In genomic region chr12:52692253-52692652, GRCh38 we compare ENCODE assay signal across 20 cellular contexts. TPM values are rescaled to one million over a fixed set of nuclear protein-coding genes. Genes with fewer than 3 reads are reported as not detected.
A peak's percentile ranks its signal among the peaks of the same experiment; 100 is the strongest.
DNase-seq lines count a peak whose midpoint lies in the region; ATAC-seq, FAIRE-seq and TF ChIP-seq lines count a peak whose summit lies in the region.
"Had no signal": no experiment of that assay in that cellular context is flagged by ENCODE, and none has a peak within 500 bp of the region (broad histone marks: within the 10 kb centered on the region; RNA-seq: fewer than 3 reads in every experiment).

No MANE protein-coding gene starts in this region.

- H3K27me3 ChIP-seq in HepG2 (ENCODE audit: control insufficient read depth in 1 of 2, insufficient read depth in 2 of 2, low read length in 2 of 2) (peaks cover 5 to 45% of the 10 kb centered on the region in 2 experiments; a peak in 3 of 5 replicates), right lobe of liver (no peaks in the 10 kb centered on the region), stomach (peaks cover 0 to 87% (median 52%) of the 10 kb centered on the region in 3 donors)

- peaks cover 7% of the 10 kb centered on the region for H3K4me1 Mint-ChIP-seq in endothelial cell (ENCODE audit: unreplicated experiment)
- H3K4me1 Mint-ChIP-seq in activated CD4-positive, alpha-beta memory T cell treated with anti-CD3 and anti-CD28 coated beads, Interleukin-2, amount 10 ng/mL, durations not matched to agents 7 days and 5 days = peaks cover 11% of the 10 kb centered on the region

- in situ Hi-C loops in HepG2 (cut with HindIII; ENCODE audit: extremely low pct_ligation_motif_present, low pct_unique_long_range_greater_than_20kb) = loop anchor here (25.0 kb wide), 1 partner anchor 295 kb away; no protein-coding TSS in a partner anchor

- no peak overlapping the region for H3K4me3 Mint-ChIP-seq in endothelial cell (ENCODE audit: unreplicated experiment)
- no peak overlapping the region for H3K4me3 Mint-ChIP-seq in activated CD4-positive, alpha-beta memory T cell treated with anti-CD3 and anti-CD28 coated beads, Interleukin-2, amount 10 ng/mL, durations not matched to agents 7 days and 5 days

- POLR2A ChIA-PET in HepG2 (lab: Yijun Ruan, JAX) = no interaction called here
- POLR2A ChIA-PET in activated CD4-positive, alpha-beta memory T cell treated with anti-CD3 and anti-CD28 coated beads, Interleukin-2, amount 10 ng/mL, durations not matched to agents 7 days and 5 days (lab: Charles Lee) = interaction anchor here (1.4 kb wide), 1 partner anchor 11 kb away, joined by 4 read pairs; the partner anchor contains the start of gene KRT1

- H3K4me3 ChIP-seq in HepG2 (replicated peaks in 1 of 3; ENCODE audit: insufficient read depth in 1 of 3, low read depth in 2 of 3, low read length in 3 of 3) (no peak overlapping the region), right lobe of liver (no peak overlapping the region), stomach (no peak overlapping the region)
- H3K4me3 ChIP-seq: gastroesophageal sphincter, upper lobe of left lung had no signal

- intact Hi-C loops in HepG2 (cut with micrococcal nuclease; ENCODE audit: unreplicated experiment) = no loop called here
- intact Hi-C loops in right lobe of liver (cut with DNase I) = no loop called here
- intact Hi-C loops in stomach (cut with DNase I; ENCODE audit: low total_unique reads) = no loop called here

- BruUV-seq in HepG2 (replicated peaks; lab: Mats Ljungman, UMichigan) = no TSS peak

- H3K27ac Mint-ChIP-seq in endothelial cell (ENCODE audit: unreplicated experiment) = no peak overlapping the region
- H3K27ac Mint-ChIP-seq in activated CD4-positive, alpha-beta memory T cell treated with anti-CD3 and anti-CD28 coated beads, Interleukin-2, amount 10 ng/mL, durations not matched to agents 7 days and 5 days = no peak overlapping the region

- H4K20me1 ChIP-seq in HepG2 (ENCODE audit: insufficient read depth, low read length) = no peaks in the 10 kb centered on the region

- no peak overlapping the region for H2AFZ ChIP-seq in HepG2 (ENCODE audit: low read length)

- H3K27ac ChIP-seq in HepG2 (ENCODE audit: extremely low read length, insufficient read depth, low read length) = no peak overlapping the region
- no peak overlapping the region for H3K27ac ChIP-seq in right lobe of liver
- no peak overlapping the region for H3K27ac ChIP-seq in stomach
- H3K27ac ChIP-seq: gastroesophageal sphincter, upper lobe of left lung had no signal

- CTCF ChIA-PET in HepG2 (lab: Yijun Ruan, JAX; ENCODE audit: low intra/inter-chr PET ratio, low total read pairs) = interaction anchor here (0.7 to 1.0 kb wide), 2 partner anchors 179 to 289 kb away, joined by 3 to 5 read pairs; no protein-coding TSS in a partner anchor
- CTCF ChIA-PET in activated CD4-positive, alpha-beta memory T cell treated with anti-CD3 and anti-CD28 coated beads, Interleukin-2, amount 10 ng/mL, durations not matched to agents 7 days and 5 days (lab: Charles Lee) = no interaction called here

- WGBS in HepG2 (ENCODE audit: low lambda C conversion rate) = no CpG with 5 or more reads among the region's 8 CpGs
- WGBS in right lobe of liver (ENCODE audit: insufficient coverage, low coverage, low lambda C conversion rate, missing lambda C conversion rate) = no CpG with 5 or more reads among the region's 8 CpGs
- 47 to 79% (median 53%) methylated on average over 4 to 8 of the region's 8 CpGs for WGBS in stomach, 5 donors

- TF ChIP-seq EP300 in HepG2 (IDR thresholded peaks at IDR 0.05; ENCODE audit: low read depth in 2 of 2, low read length in 2 of 2) (no peak), HepG2 (CRISPR knock-in tag; IDR thresholded peaks at IDR 0.05; ENCODE audit: borderline replicate concordance) (no peak), stomach (IDR thresholded peaks at IDR 0.05) (no peak)

- H3K36me3 ChIP-seq in HepG2 (replicated peaks in 1 of 2; ENCODE audit: control insufficient read depth in 1 of 2, insufficient read depth in 2 of 2, low read length in 2 of 2) (no peaks in the 10 kb centered on the region), right lobe of liver (no peaks in the 10 kb centered on the region), stomach (no peaks in the 10 kb centered on the region)
- H3K36me3 ChIP-seq: gastroesophageal sphincter, upper lobe of left lung had no signal

- no peak for TF ChIP-seq RAD21 in HepG2 (CRISPR knock-in tag; IDR thresholded peaks at IDR 0.05)

- peak; percentile 74 for TF ChIP-seq CTCF in HepG2 (CRISPR knock-in tag; IDR thresholded peaks at IDR 0.05)
- no peak for TF ChIP-seq CTCF in right lobe of liver (IDR thresholded peaks at IDR 0.05)
- no peak for TF ChIP-seq CTCF in endothelial cell (IDR thresholded peaks at IDR 0.05; ENCODE audit: unreplicated experiment)
- TF ChIP-seq CTCF in stomach (IDR thresholded peaks at IDR 0.05) = no peak

- H3K4me1 ChIP-seq in HepG2 (ENCODE audit: insufficient read depth, low read length) (no peaks in the 10 kb centered on the region), right lobe of liver (peaks cover 0 to 4% (median 0%) of the 10 kb centered on the region in 4 donors), stomach (peaks cover 7 to 19% (median 14%) of the 10 kb centered on the region in 4 donors)

- TF ChIP-seq POLR2A in HepG2 (IDR thresholded peaks at IDR 0.05; ENCODE audit: insufficient read depth in 1 of 2, low read depth in 2 of 2, low read length in 2 of 2) = no peak
- TF ChIP-seq POLR2A in right lobe of liver (IDR thresholded peaks at IDR 0.05) = no peak
- no peak for TF ChIP-seq POLR2A in stomach (IDR thresholded peaks at IDR 0.05)

- ATAC-seq in HepG2 (peak; percentile 94), right lobe of liver (no peak), HG02678 (IDR thresholded peaks at IDR 0.05; ENCODE audit: unreplicated experiment) (no peak), GM18498 (IDR thresholded peaks at IDR 0.05; ENCODE audit: unreplicated experiment) (no peak)
- ATAC-seq: gastroesophageal sphincter had no signal

- H3K9me3 Mint-ChIP-seq in endothelial cell (ENCODE audit: unreplicated experiment) = no peaks in the 10 kb centered on the region
- no peaks in the 10 kb centered on the region for H3K9me3 Mint-ChIP-seq in activated CD4-positive, alpha-beta memory T cell treated with anti-CD3 and anti-CD28 coated beads, Interleukin-2, amount 10 ng/mL, durations not matched to agents 7 days and 5 days

- H3K9me3 ChIP-seq in HepG2 (ENCODE audit: low read length) (no peaks in the 10 kb centered on the region), right lobe of liver (no peaks in the 10 kb centered on the region), stomach (no peaks in the 10 kb centered on the region)
- H3K9me3 ChIP-seq: gastroesophageal sphincter, upper lobe of left lung had no signal

- H3K79me2 ChIP-seq in HepG2 (ENCODE audit: insufficient read depth, low read length) = no peaks in the 10 kb centered on the region

- no peak for FAIRE-seq in HepG2 (lab: Jason Lieb, UNC)
- FAIRE-seq: GM12892, islet of Langerhans had no signal

- H3K36me3 Mint-ChIP-seq in endothelial cell (ENCODE audit: low read depth, unreplicated experiment) = no peaks in the 10 kb centered on the region
- H3K36me3 Mint-ChIP-seq in activated CD4-positive, alpha-beta memory T cell treated with anti-CD3 and anti-CD28 coated beads, Interleukin-2, amount 10 ng/mL, durations not matched to agents 7 days and 5 days (ENCODE audit: low read depth) = no peaks in the 10 kb centered on the region

- no peak overlapping the region for H3K9ac ChIP-seq in HepG2 (ENCODE audit: insufficient read depth, low read depth, low read length)

- H3K27me3 Mint-ChIP-seq in endothelial cell (ENCODE audit: unreplicated experiment) = peaks cover 16% of the 10 kb centered on the region
- peaks cover 52% of the 10 kb centered on the region for H3K27me3 Mint-ChIP-seq in activated CD4-positive, alpha-beta memory T cell treated with anti-CD3 and anti-CD28 coated beads, Interleukin-2, amount 10 ng/mL, durations not matched to agents 7 days and 5 days

- DNase-seq in HepG2 (ENCODE audit: low spot score) (peak; percentile 15), right lobe of liver (no peak), RPMI7951 (ENCODE audit: low read depth) (peak; percentile 6), endothelial cell (ENCODE audit: low spot score) (peak; percentile 56), stomach (no peak)
- DNase-seq in activated CD4-positive, alpha-beta memory T cell treated with anti-CD3 and anti-CD28 coated beads, Interleukin-2, amount 10 ng/mL, durations not matched to agents 7 days and 5 days = no peak
- DNase-seq: activated effector memory CD4-positive, alpha-beta T cell treated with anti-CD3 and anti-CD28 coated beads, Interleukin-2, amount 50 U/mL, for 16 hours; AML-193; DMS79 treated with DMSO at 0.1 percent for 48 hours; effector CD8-positive, alpha-beta T cell; NCI-H2081; stimulated activated CD4-positive, alpha-beta T cell treated with anti-CD3 and anti-CD28 coated beads, Interleukin-2, amount 100 ng/mL, for 24 hours; T-helper 2 cell had no signal

- no peak overlapping the region for H3K4me2 ChIP-seq in HepG2 (ENCODE audit: low read depth, low read length)

RNA-seq across cellular contexts. Expression of gene KRT77, which starts 11.1 kb away (rescaled TPM):
- total RNA-seq in HepG2 (2016; rRNA removed; fragmentation: Illumina TruSeq; extraction: Trizol) = not detected in 2 replicates
- total RNA-seq in HepG2 (2016; cell fraction: cytosol; rRNA removed; fragmentation: Illumina TruSeq; extraction: Trizol; ENCODE audit: low read depth) = not detected in 2 replicates
- not detected in 2 replicates for total RNA-seq in HepG2 (2016; cell fraction: insoluble cytoplasmic fraction; rRNA removed; fragmentation: Illumina TruSeq; extraction: Trizol)
- total RNA-seq in HepG2 (2016; cell fraction: membrane; rRNA removed; fragmentation: Illumina TruSeq; extraction: Trizol) = not detected in 2 replicates
- total RNA-seq in HepG2 (2016; cell fraction: nucleus; rRNA removed; fragmentation: Illumina TruSeq; extraction: Trizol) = not detected in 2 replicates
- not detected in 2 replicates for polyA plus RNA-seq in HepG2 (2011; rRNA removed)
- not detected in 2 replicates for polyA plus RNA-seq in HepG2 (2011; cell fraction: cytosol; rRNA removed)
- polyA plus RNA-seq in HepG2 (2011; cell fraction: nucleus; rRNA removed) = not detected in 2 replicates
- polyA plus RNA-seq in HepG2 (2012) = not detected in 2 replicates
- not detected in 2 replicates for polyA plus RNA-seq in HepG2 (2016; cell fraction: cytosol; fragmentation: Illumina TruSeq; extraction: Trizol; ENCODE audit: low read depth)
- not detected in 2 replicates for polyA plus RNA-seq in HepG2 (2016; cell fraction: insoluble cytoplasmic fraction; fragmentation: Illumina TruSeq; extraction: Trizol; ENCODE audit: low read depth)
- not detected in 2 replicates for polyA plus RNA-seq in HepG2 (2016; cell fraction: membrane; fragmentation: Illumina TruSeq; extraction: Trizol; ENCODE audit: low read depth)
- not detected in 2 replicates for polyA plus RNA-seq in HepG2 (2016; cell fraction: nucleus; fragmentation: Illumina TruSeq; extraction: Trizol; ENCODE audit: insufficient read depth, low read depth)
- polyA minus RNA-seq in HepG2 (2011; rRNA and poly(A)+ RNA removed; ENCODE audit: low replicate concordance) = not detected in 2 replicates
- not detected in 2 replicates for polyA minus RNA-seq in HepG2 (2011; cell fraction: cytosol; rRNA and poly(A)+ RNA removed)
- not detected in 2 replicates for polyA minus RNA-seq in HepG2 (2011; cell fraction: nucleus; rRNA and poly(A)+ RNA removed)
- not detected for total RNA-seq in right lobe of liver
- total RNA-seq in RPMI7951 (2014; rRNA removed; shearing (Covaris generic)) = not detected in 2 replicates
- not detected for total RNA-seq in endothelial cell (ENCODE audit: unreplicated experiment)
- not detected for total RNA-seq in activated CD4-positive, alpha-beta memory T cell treated with anti-CD3 and anti-CD28 coated beads, Interleukin-2, amount 10 ng/mL, durations not matched to agents 7 days and 5 days
- not detected for total RNA-seq in stomach
- polyA plus RNA-seq in stomach = under 1 TPM in 1 of 3 donors, not detected in 2; 0.03 TPM
- total RNA-seq: gastroesophageal sphincter, LHCN-M2, upper lobe of left lung had no signal

RNA-seq across cellular contexts. Expression of gene KRT1, which starts 12.0 kb away (rescaled TPM):
- total RNA-seq in HepG2 (2016; rRNA removed; fragmentation: Illumina TruSeq; extraction: Trizol) (not detected in 2 replicates), right lobe of liver (not detected), endothelial cell (ENCODE audit: unreplicated experiment) (not detected), stomach (10 to 100 TPM in 1 of 5 donors, 1 to 10 TPM in 1, under 1 TPM in 1, not detected in 2; 0.37 to 27.8 (median 7.6) TPM)
- total RNA-seq in HepG2 (2016; cell fraction: cytosol; rRNA removed; fragmentation: Illumina TruSeq; extraction: Trizol; ENCODE audit: low read depth) = not detected in 2 replicates
- total RNA-seq in HepG2 (2016; cell fraction: insoluble cytoplasmic fraction; rRNA removed; fragmentation: Illumina TruSeq; extraction: Trizol) = not detected in 2 replicates
- total RNA-seq in HepG2 (2016; cell fraction: membrane; rRNA removed; fragmentation: Illumina TruSeq; extraction: Trizol) = not detected in 2 replicates
- not detected in 2 replicates for total RNA-seq in HepG2 (2016; cell fraction: nucleus; rRNA removed; fragmentation: Illumina TruSeq; extraction: Trizol)
- polyA plus RNA-seq in HepG2 (2011; rRNA removed) (not detected in 2 replicates), stomach (not detected)
- polyA plus RNA-seq in HepG2 (2011; cell fraction: cytosol; rRNA removed) = not detected in 2 replicates
- polyA plus RNA-seq in HepG2 (2011; cell fraction: nucleus; rRNA removed) = not detected in 2 replicates
- not detected in 2 replicates for polyA plus RNA-seq in HepG2 (2012)
- polyA plus RNA-seq in HepG2 (2016; cell fraction: cytosol; fragmentation: Illumina TruSeq; extraction: Trizol; ENCODE audit: low read depth) = not detected in 2 replicates
- polyA plus RNA-seq in HepG2 (2016; cell fraction: insoluble cytoplasmic fraction; fragmentation: Illumina TruSeq; extraction: Trizol; ENCODE audit: low read depth) = not detected in 2 replicates
- not detected in 2 replicates for polyA plus RNA-seq in HepG2 (2016; cell fraction: membrane; fragmentation: Illumina TruSeq; extraction: Trizol; ENCODE audit: low read depth)
- not detected in 2 replicates for polyA plus RNA-seq in HepG2 (2016; cell fraction: nucleus; fragmentation: Illumina TruSeq; extraction: Trizol; ENCODE audit: insufficient read depth, low read depth)
- polyA minus RNA-seq in HepG2 (2011; rRNA and poly(A)+ RNA removed; ENCODE audit: low replicate concordance) = not detected in 2 replicates
- polyA minus RNA-seq in HepG2 (2011; cell fraction: cytosol; rRNA and poly(A)+ RNA removed) = not detected in 2 replicates
- not detected in 2 replicates for polyA minus RNA-seq in HepG2 (2011; cell fraction: nucleus; rRNA and poly(A)+ RNA removed)
- not detected in 2 replicates for total RNA-seq in RPMI7951 (2014; rRNA removed; shearing (Covaris generic))
- under 1 TPM; 0.13 to 0.30 TPM for total RNA-seq in activated CD4-positive, alpha-beta memory T cell treated with anti-CD3 and anti-CD28 coated beads, Interleukin-2, amount 10 ng/mL, durations not matched to agents 7 days and 5 days
- total RNA-seq: gastroesophageal sphincter, LHCN-M2 had no signal

RNA-seq across cellular contexts. Expression of gene KRT2, which starts 40.2 kb away (rescaled TPM):
- total RNA-seq in HepG2 (2016; rRNA removed; fragmentation: Illumina TruSeq; extraction: Trizol) (not detected in 2 replicates), right lobe of liver (not detected), endothelial cell (ENCODE audit: unreplicated experiment) (not detected), stomach (not detected)
- not detected in 2 replicates for total RNA-seq in HepG2 (2016; cell fraction: cytosol; rRNA removed; fragmentation: Illumina TruSeq; extraction: Trizol; ENCODE audit: low read depth)
- not detected in 2 replicates for total RNA-seq in HepG2 (2016; cell fraction: insoluble cytoplasmic fraction; rRNA removed; fragmentation: Illumina TruSeq; extraction: Trizol)
- total RNA-seq in HepG2 (2016; cell fraction: membrane; rRNA removed; fragmentation: Illumina TruSeq; extraction: Trizol) = not detected in 2 replicates
- total RNA-seq in HepG2 (2016; cell fraction: nucleus; rRNA removed; fragmentation: Illumina TruSeq; extraction: Trizol) = not detected in 2 replicates
- polyA plus RNA-seq in HepG2 (2011; rRNA removed) (not detected in 2 replicates), stomach (not detected)
- not detected in 2 replicates for polyA plus RNA-seq in HepG2 (2011; cell fraction: cytosol; rRNA removed)
- not detected in 2 replicates for polyA plus RNA-seq in HepG2 (2011; cell fraction: nucleus; rRNA removed)
- not detected in 2 replicates for polyA plus RNA-seq in HepG2 (2012)
- polyA plus RNA-seq in HepG2 (2016; cell fraction: cytosol; fragmentation: Illumina TruSeq; extraction: Trizol; ENCODE audit: low read depth) = not detected in 2 replicates
- not detected in 2 replicates for polyA plus RNA-seq in HepG2 (2016; cell fraction: insoluble cytoplasmic fraction; fragmentation: Illumina TruSeq; extraction: Trizol; ENCODE audit: low read depth)
- not detected in 2 replicates for polyA plus RNA-seq in HepG2 (2016; cell fraction: membrane; fragmentation: Illumina TruSeq; extraction: Trizol; ENCODE audit: low read depth)
- polyA plus RNA-seq in HepG2 (2016; cell fraction: nucleus; fragmentation: Illumina TruSeq; extraction: Trizol; ENCODE audit: insufficient read depth, low read depth) = not detected in 2 replicates
- polyA minus RNA-seq in HepG2 (2011; rRNA and poly(A)+ RNA removed; ENCODE audit: low replicate concordance) = not detected in 2 replicates
- not detected in 2 replicates for polyA minus RNA-seq in HepG2 (2011; cell fraction: cytosol; rRNA and poly(A)+ RNA removed)
- polyA minus RNA-seq in HepG2 (2011; cell fraction: nucleus; rRNA and poly(A)+ RNA removed) = not detected in 2 replicates
- not detected in 2 replicates for total RNA-seq in RPMI7951 (2014; rRNA removed; shearing (Covaris generic))
- total RNA-seq in activated CD4-positive, alpha-beta memory T cell treated with anti-CD3 and anti-CD28 coated beads, Interleukin-2, amount 10 ng/mL, durations not matched to agents 7 days and 5 days = not detected
- total RNA-seq: gastroesophageal sphincter, LHCN-M2, upper lobe of left lung had no signal

Comparison
In these comparisons a context has a peak if more than half of its experiments do, and no peak if none do; other contexts are left out.
1. DNase-seq: peak in HepG2 (single experiment), RPMI7951 (single experiment) and endothelial cell (single experiment); none in right lobe of liver (0 of 3), activated CD4-positive, alpha-beta memory T cell treated with anti-CD3 and anti-CD28 coated beads, Interleukin-2, amount 10 ng/mL, durations not matched to agents 7 days and 5 days (single experiment) and stomach (single experiment).